ENCODE assay signal across 28 cellular contexts in genomic region chr19:13757805-13758772, GRCh38.
"Had no signal": no experiment of that assay in that cellular context is flagged by ENCODE, and none has a peak within 500 bp of the region (broad histone marks: within the 10 kb centered on the region; RNA-seq: fewer than 3 reads in every experiment).

No MANE protein-coding gene starts in this region.

- H3K4me1 ChIP-seq: left lung, suprapubic skin, tibial artery, upper lobe of right lung had no signal

- H3K27me3 Mint-ChIP-seq: activated CD4-positive, alpha-beta T cell treated with anti-CD3 and anti-CD28 coated beads for 36 hours; activated CD8-positive, alpha-beta memory T cell treated with anti-CD3 and anti-CD28 coated beads, Interleukin-2, amount 10 ng/mL, durations not matched to agents 7 days and 5 days; activated naive CD8-positive, alpha-beta T cell treated with anti-CD3 and anti-CD28 coated beads for 36 hours; effector memory CD8-positive, alpha-beta T cell; natural killer cell treated with Interleukin-12 subunit alpha and Interleukin-12 subunit beta and Interleukin-15 and Interleukin-18, amount 100 ng/mL, for 72 hours had no signal

- H3K27ac Mint-ChIP-seq: activated CD4-positive, alpha-beta T cell treated with anti-CD3 and anti-CD28 coated beads for 36 hours; activated CD8-positive, alpha-beta memory T cell treated with anti-CD3 and anti-CD28 coated beads, Interleukin-2, amount 10 ng/mL, durations not matched to agents 7 days and 5 days; activated CD8-positive, alpha-beta T cell treated with anti-CD3 and anti-CD28 coated beads, Interleukin-2, amount 10 ng/mL, durations not matched to agents 7 days and 5 days; activated naive CD8-positive, alpha-beta T cell treated with anti-CD3 and anti-CD28 coated beads for 36 hours; activated T-cell treated with anti-CD3 and anti-CD28 coated beads, Interleukin-2, amount 50 U/mL, for 72 hours; effector memory CD8-positive, alpha-beta T cell; natural killer cell treated with Interleukin-12 subunit alpha and Interleukin-12 subunit beta and Interleukin-15 and Interleukin-18, amount 100 ng/mL, for 72 hours had no signal

- H3K4me1 Mint-ChIP-seq: activated naive CD8-positive, alpha-beta T cell treated with anti-CD3 and anti-CD28 coated beads for 36 hours had no signal

- H3K4me3 Mint-ChIP-seq: activated CD4-positive, alpha-beta T cell treated with anti-CD3 and anti-CD28 coated beads for 36 hours; activated CD8-positive, alpha-beta memory T cell treated with anti-CD3 and anti-CD28 coated beads, Interleukin-2, amount 10 ng/mL, durations not matched to agents 7 days and 5 days; activated CD8-positive, alpha-beta T cell treated with anti-CD3 and anti-CD28 coated beads, Interleukin-2, amount 10 ng/mL, durations not matched to agents 7 days and 5 days; activated naive CD8-positive, alpha-beta T cell treated with anti-CD3 and anti-CD28 coated beads for 36 hours; activated T-cell treated with anti-CD3 and anti-CD28 coated beads, Interleukin-2, amount 50 U/mL, for 72 hours; effector memory CD8-positive, alpha-beta T cell; natural killer cell treated with Interleukin-12 subunit alpha and Interleukin-12 subunit beta and Interleukin-15 and Interleukin-18, amount 100 ng/mL, for 72 hours had no signal

- FAIRE-seq: astrocyte, frontal cortex had no signal

- ATAC-seq: activated CD4-positive, alpha-beta T cell treated with anti-CD3 and anti-CD28 coated beads for 36 hours; activated CD8-positive, alpha-beta memory T cell treated with anti-CD3 and anti-CD28 coated beads, Interleukin-2, amount 10 ng/mL, durations not matched to agents 7 days and 5 days; activated CD8-positive, alpha-beta T cell treated with anti-CD3 and anti-CD28 coated beads, Interleukin-2, amount 10 ng/mL, durations not matched to agents 7 days and 5 days; activated T-cell treated with anti-CD3 and anti-CD28 coated beads, Interleukin-2, amount 50 U/mL, for 72 hours; effector memory CD8-positive, alpha-beta T cell; left lung; natural killer cell treated with Interleukin-12 subunit alpha and Interleukin-12 subunit beta and Interleukin-15 and Interleukin-18, amount 100 ng/mL, for 72 hours; sciatic nerve; upper lobe of right lung had no signal

- H3K9me3 ChIP-seq: esophagus squamous epithelium, left lung, neutrophil, suprapubic skin, tibial artery, upper lobe of right lung had no signal

- H3K27me3 ChIP-seq: brain microvascular endothelial cell, esophagus squamous epithelium, left lung, neutrophil, suprapubic skin, tibial artery, upper lobe of right lung had no signal

- H3K4me3 ChIP-seq: esophagus squamous epithelium, left lung, lung, skin epidermis, suprapubic skin, tibial artery, upper lobe of right lung had no signal

- H3K9me3 Mint-ChIP-seq: activated naive CD8-positive, alpha-beta T cell treated with anti-CD3 and anti-CD28 coated beads for 36 hours; activated T-cell treated with anti-CD3 and anti-CD28 coated beads, Interleukin-2, amount 50 U/mL, for 72 hours; effector memory CD8-positive, alpha-beta T cell; natural killer cell treated with Interleukin-12 subunit alpha and Interleukin-12 subunit beta and Interleukin-15 and Interleukin-18, amount 100 ng/mL, for 72 hours had no signal

- H3K27ac ChIP-seq: brain microvascular endothelial cell, esophagus squamous epithelium, left lung, neutrophil, skin epidermis, suprapubic skin, tibial artery, upper lobe of right lung had no signal

- DNase-seq: activated CD4-positive, alpha-beta T cell treated with anti-CD3 and anti-CD28 coated beads for 36 hours; activated CD4-positive, CD25-positive, alpha-beta regulatory T cell; activated CD8-positive, alpha-beta memory T cell treated with anti-CD3 and anti-CD28 coated beads, Interleukin-2, amount 10 ng/mL, durations not matched to agents 7 days and 5 days; activated CD8-positive, alpha-beta T cell treated with anti-CD3 and anti-CD28 coated beads, Interleukin-2, amount 10 ng/mL, durations not matched to agents 7 days and 5 days; activated effector memory CD4-positive, alpha-beta T cell treated with Interleukin-2 at 50 U/mL for 16 hours; activated naive CD4-positive, alpha-beta T cell treated with Interleukin-2 at 50 U/mL for 16 hours; activated naive CD8-positive, alpha-beta T cell treated with anti-CD3 and anti-CD28 coated beads for 36 hours; activated T-cell treated with anti-CD3 and anti-CD28 coated beads, Interleukin-2, amount 50 U/mL, for 72 hours; brain microvascular endothelial cell; caudate nucleus; cortex of kidney; effector memory CD8-positive, alpha-beta T cell; esophagus squamous epithelium; kidney glomerular epithelial cell; left lung; mesendoderm; stimulated activated CD4-positive, alpha-beta T cell treated with anti-CD3 and anti-CD28 coated beads, Interleukin-12 subunit alpha, Interleukin-12 subunit beta, amount 100 ng/mL, for 4 hours; stimulated activated CD4-positive, alpha-beta T cell treated with anti-CD3 and anti-CD28 coated beads, Interleukin-4, amount 100 ng/mL, for 1 hour; tibial artery; upper lobe of right lung had no signal
